Comparison of ENCODE assay signal across 1 cellular context in genomic region chr5:171272996-171273970, GRCh38.
TF ChIP-seq lines count a peak whose summit lies in the region.

No MANE protein-coding gene starts in this region.

TF ChIP-seq in K562, 482 proteins besides CTCF, POLR2A, EP300 and RAD21 (continued from another document):
- TF ChIP-seq, protein P1, sequence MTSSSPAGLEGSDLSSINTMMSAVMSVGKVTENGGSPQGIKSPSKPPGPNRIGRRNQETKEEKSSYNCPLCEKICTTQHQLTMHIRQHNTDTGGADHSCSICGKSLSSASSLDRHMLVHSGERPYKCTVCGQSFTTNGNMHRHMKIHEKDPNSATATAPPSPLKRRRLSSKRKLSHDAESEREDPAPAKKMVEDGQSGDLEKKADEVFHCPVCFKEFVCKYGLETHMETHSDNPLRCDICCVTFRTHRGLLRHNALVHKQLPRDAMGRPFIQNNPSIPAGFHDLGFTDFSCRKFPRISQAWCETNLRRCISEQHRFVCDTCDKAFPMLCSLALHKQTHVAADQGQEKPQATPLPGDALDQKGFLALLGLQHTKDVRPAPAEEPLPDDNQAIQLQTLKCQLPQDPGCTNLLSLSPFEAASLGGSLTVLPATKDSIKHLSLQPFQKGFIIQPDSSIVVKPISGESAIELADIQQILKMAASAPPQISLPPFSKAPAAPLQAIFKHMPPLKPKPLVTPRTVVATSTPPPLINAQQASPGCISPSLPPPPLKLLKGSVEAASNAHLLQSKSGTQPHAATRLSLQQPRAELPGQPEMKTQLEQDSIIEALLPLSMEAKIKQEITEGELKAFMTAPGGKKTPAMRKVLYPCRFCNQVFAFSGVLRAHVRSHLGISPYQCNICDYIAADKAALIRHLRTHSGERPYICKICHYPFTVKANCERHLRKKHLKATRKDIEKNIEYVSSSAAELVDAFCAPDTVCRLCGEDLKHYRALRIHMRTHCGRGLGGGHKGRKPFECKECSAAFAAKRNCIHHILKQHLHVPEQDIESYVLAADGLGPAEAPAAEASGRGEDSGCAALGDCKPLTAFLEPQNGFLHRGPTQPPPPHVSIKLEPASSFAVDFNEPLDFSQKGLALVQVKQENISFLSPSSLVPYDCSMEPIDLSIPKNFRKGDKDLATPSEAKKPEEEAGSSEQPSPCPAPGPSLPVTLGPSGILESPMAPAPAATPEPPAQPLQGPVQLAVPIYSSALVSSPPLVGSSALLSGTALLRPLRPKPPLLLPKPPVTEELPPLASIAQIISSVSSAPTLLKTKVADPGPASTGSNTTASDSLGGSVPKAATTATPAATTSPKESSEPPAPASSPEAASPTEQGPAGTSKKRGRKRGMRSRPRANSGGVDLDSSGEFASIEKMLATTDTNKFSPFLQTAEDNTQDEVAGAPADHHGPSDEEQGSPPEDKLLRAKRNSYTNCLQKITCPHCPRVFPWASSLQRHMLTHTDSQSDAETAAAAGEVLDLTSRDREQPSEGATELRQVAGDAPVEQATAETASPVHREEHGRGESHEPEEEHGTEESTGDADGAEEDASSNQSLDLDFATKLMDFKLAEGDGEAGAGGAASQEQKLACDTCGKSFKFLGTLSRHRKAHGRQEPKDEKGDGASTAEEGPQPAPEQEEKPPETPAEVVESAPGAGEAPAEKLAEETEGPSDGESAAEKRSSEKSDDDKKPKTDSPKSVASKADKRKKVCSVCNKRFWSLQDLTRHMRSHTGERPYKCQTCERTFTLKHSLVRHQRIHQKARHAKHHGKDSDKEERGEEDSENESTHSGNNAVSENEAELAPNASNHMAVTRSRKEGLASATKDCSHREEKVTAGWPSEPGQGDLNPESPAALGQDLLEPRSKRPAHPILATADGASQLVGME (CRISPR knock-in tag; IDR thresholded peaks at IDR 0.05), result no peak
- TF ChIP-seq, protein P2, sequence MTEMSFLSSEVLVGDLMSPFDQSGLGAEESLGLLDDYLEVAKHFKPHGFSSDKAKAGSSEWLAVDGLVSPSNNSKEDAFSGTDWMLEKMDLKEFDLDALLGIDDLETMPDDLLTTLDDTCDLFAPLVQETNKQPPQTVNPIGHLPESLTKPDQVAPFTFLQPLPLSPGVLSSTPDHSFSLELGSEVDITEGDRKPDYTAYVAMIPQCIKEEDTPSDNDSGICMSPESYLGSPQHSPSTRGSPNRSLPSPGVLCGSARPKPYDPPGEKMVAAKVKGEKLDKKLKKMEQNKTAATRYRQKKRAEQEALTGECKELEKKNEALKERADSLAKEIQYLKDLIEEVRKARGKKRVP (CRISPR knock-in tag; IDR thresholded peaks at IDR 0.05), result no peak
- TF ChIP-seq CBX1 (IDR thresholded peaks at IDR 0.05; ENCODE audit: low read depth) (no peak), ATF1 (CRISPR knock-in tag; IDR thresholded peaks at IDR 0.05) (no peak), ATF1 (tag; IDR thresholded peaks at IDR 0.05) (no peak), KDM2B (CRISPR knock-in tag; IDR thresholded peaks at IDR 0.05) (no peak)
- TF ChIP-seq, protein P3, sequence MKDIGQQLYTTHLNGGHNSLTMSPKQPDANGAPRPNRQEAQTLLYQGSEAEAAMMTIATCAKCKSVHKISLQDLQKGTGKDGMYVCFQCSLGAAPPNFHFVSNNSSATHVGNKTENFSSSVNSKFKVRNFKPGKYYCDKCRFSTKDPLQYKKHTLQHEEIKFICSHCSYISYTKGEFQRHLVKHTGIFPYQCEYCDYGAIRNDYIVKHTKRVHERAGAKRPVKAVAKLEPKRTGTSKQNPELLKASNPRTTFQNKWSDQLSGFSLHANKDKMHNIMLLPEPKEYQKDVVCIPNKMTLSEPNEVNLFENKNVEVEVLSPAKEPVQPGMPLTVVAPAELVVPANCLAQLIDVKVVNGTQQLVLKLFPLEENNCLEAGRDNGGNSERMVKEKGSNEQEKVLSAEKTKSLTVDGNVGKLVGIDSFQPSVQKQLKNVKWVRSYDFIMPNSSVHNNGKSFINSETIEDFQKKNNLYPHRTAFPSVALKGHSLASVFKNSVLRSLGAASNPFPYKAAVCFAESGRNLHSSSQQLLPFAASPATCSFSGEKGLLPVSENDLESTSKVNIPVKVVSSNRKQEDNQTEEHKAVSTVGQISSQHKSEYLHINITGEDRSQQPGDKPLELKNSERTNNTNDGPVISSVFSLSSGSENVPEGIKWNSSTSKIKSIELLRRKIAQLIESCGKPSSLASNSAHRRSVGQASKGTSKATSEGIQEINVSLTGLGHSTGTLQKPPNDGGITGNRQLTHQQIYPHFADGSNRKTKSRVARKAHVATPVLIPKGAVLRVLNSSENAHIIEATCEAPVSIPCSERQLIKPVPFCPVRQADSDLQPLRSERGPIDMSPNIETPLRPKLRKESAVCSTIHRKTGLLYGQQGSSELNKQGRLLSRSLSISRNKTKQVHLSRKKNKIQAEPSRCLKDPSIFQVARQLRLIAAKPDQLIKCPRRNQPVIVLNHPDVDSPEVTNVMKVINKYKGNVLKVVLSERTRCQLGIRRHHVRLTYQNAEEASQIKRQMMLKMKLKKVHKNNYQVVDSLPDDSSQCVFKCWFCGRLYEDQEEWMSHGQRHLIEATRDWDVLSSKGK (CRISPR knock-in tag; IDR thresholded peaks at IDR 0.05), result no peak
